ENCODE assay signal across 23 cellular contexts in genomic region chr4:37469286-37469685, GRCh38.
DNase-seq lines count a peak whose midpoint lies in the region; ATAC-seq and TF ChIP-seq lines count a peak whose summit lies in the region.
"Had no signal": no experiment of that assay in that cellular context is flagged by ENCODE, and none has a peak within 500 bp of the region (broad histone marks: within the 10 kb centered on the region; RNA-seq: fewer than 3 reads in every experiment).

No MANE protein-coding gene starts in this region.

- ATAC-seq in HG03159 (IDR thresholded peaks at IDR 0.05; ENCODE audit: unreplicated experiment) (no peak), HG03139 (IDR thresholded peaks at IDR 0.05; ENCODE audit: unreplicated experiment) (no peak), lower lobe of right lung (no peak)
- ATAC-seq: A549; CD8-positive, alpha-beta T cell; GM12878 had no signal

- H3K4me3 ChIP-seq in mucosa of stomach (ENCODE audit: low read length): no peak overlapping the region
- no peak overlapping the region for H3K4me3 ChIP-seq in stomach
- no peak overlapping the region for H3K4me3 ChIP-seq in lower lobe of right lung
- H3K4me3 ChIP-seq: A549; BLaER1 treated with 17β-estradiol and CSF1 and Interleukin-3, amounts not matched to agents 10 nM and 100 nM; GM12878 had no signal

- H3K9me3 ChIP-seq in mucosa of stomach (ENCODE audit: control insufficient read depth, low read length): no peaks in the 10 kb centered on the region
- H3K9me3 ChIP-seq in stomach: no peaks in the 10 kb centered on the region
- no peaks in the 10 kb centered on the region for H3K9me3 ChIP-seq in lower lobe of right lung
- H3K9me3 ChIP-seq: A549; BLaER1 treated with 17β-estradiol and CSF1 and Interleukin-3, amounts not matched to agents 10 nM and 100 nM; Caco-2 had no signal

- H3K36me3 ChIP-seq in mucosa of stomach (ENCODE audit: control insufficient read depth, insufficient read depth, low read length) (no peaks in the 10 kb centered on the region), stomach (no peaks in the 10 kb centered on the region), lower lobe of right lung (no peaks in the 10 kb centered on the region)
- H3K36me3 ChIP-seq: BLaER1 treated with 17β-estradiol and CSF1 and Interleukin-3, amounts not matched to agents 10 nM and 100 nM had no signal

- H3K27ac ChIP-seq in stomach (peak overlapping the region in 3 of 5 donors; percentile 13 to 81 (median 63)), lower lobe of right lung (no peak overlapping the region)
- H3K27ac ChIP-seq: A549; BLaER1 treated with 17β-estradiol and CSF1 and Interleukin-3, amounts not matched to agents 10 nM and 100 nM; C4-2B had no signal

- TF ChIP-seq POLR2A in stomach (IDR thresholded peaks at IDR 0.05): no peak

- H3K27me3 ChIP-seq in mucosa of stomach (ENCODE audit: control insufficient read depth, insufficient read depth, low read length): no peaks in the 10 kb centered on the region
- H3K27me3 ChIP-seq in stomach: no peaks in the 10 kb centered on the region
- H3K27me3 ChIP-seq in lower lobe of right lung (ENCODE audit: low read depth): no peaks in the 10 kb centered on the region
- H3K27me3 ChIP-seq: BLaER1 treated with 17β-estradiol and CSF1 and Interleukin-3, amounts not matched to agents 10 nM and 100 nM had no signal

- intact Hi-C loops in Calu3 (cut with micrococcal nuclease; ENCODE audit: unreplicated experiment): no loop called here
- intact Hi-C loops in stomach (cut with DNase I; ENCODE audit: low total_unique reads): no loop called here
- intact Hi-C loops in lower lobe of right lung (cut with DNase I): no loop called here

- H3K4me3 Mint-ChIP-seq in Calu3 (ENCODE audit: low read depth, unreplicated experiment): peak overlapping the region; percentile 19
- H3K4me3 Mint-ChIP-seq: B cell; CD4-positive, alpha-beta T cell; CD8-positive, alpha-beta T cell had no signal

- 87 to 95% (median 91%) methylated on average over 2 of the region's 2 CpGs for WGBS in stomach, 5 donors

- peaks cover 48% of the 10 kb centered on the region for H3K4me1 ChIP-seq in mucosa of stomach (ENCODE audit: control insufficient read depth, insufficient read depth, low read length)
- peaks cover 4 to 14% (median 8%) of the 10 kb centered on the region in 4 donors for H3K4me1 ChIP-seq in stomach
- no peaks in the 10 kb centered on the region for H3K4me1 ChIP-seq in lower lobe of right lung
- H3K4me1 ChIP-seq: A549 had no signal

- H3K4me1 Mint-ChIP-seq in Calu3 (ENCODE audit: low read depth, unreplicated experiment): peaks cover 60% of the 10 kb centered on the region

- no peaks in the 10 kb centered on the region for H3K9me3 Mint-ChIP-seq in Calu3 (ENCODE audit: low read depth, unreplicated experiment)
- H3K9me3 Mint-ChIP-seq: CD4-positive, alpha-beta T cell; CD8-positive, alpha-beta T cell had no signal

- peaks cover 29% of the 10 kb centered on the region for H3K36me3 Mint-ChIP-seq in Calu3 (ENCODE audit: insufficient read depth, unreplicated experiment)
- H3K36me3 Mint-ChIP-seq: CD8-positive, alpha-beta T cell had no signal

- no peak for TF ChIP-seq EP300 in stomach (IDR thresholded peaks at IDR 0.05)

- DNase-seq in Calu3: no peak
- no peak for DNase-seq in stomach
- DNase-seq in lower lobe of right lung: no peak
- DNase-seq in NCI-H226: no peak
- DNase-seq: AML-193; Caco-2; CD4-positive, alpha-beta T cell; CD8-positive, alpha-beta T cell; DMS 273 treated with DMSO at 0.1 percent for 48 hours; DMS153; DMS53; DMS79; DND-41; EL; GDM1 had no signal

- peak overlapping the region; percentile 25 for H3K9ac ChIP-seq in mucosa of stomach (ENCODE audit: low read length)
- H3K9ac ChIP-seq: BLaER1 treated with 17β-estradiol and CSF1 and Interleukin-3, amounts not matched to agents 10 nM and 100 nM had no signal

- no TSS peak for BruUV-seq in Calu3 (replicated peaks; lab: Mats Ljungman, UMichigan)

- peak overlapping the region; percentile 77 for H3K27ac Mint-ChIP-seq in Calu3 (ENCODE audit: unreplicated experiment)
- H3K27ac Mint-ChIP-seq: B cell; CD4-positive, alpha-beta T cell; CD8-positive, alpha-beta T cell had no signal

- TF ChIP-seq CTCF in Calu3 (IDR thresholded peaks at IDR 0.05; ENCODE audit: unreplicated experiment): no peak
- no peak for TF ChIP-seq CTCF in stomach (IDR thresholded peaks at IDR 0.05)
- no peak for TF ChIP-seq CTCF in lower lobe of right lung (IDR thresholded peaks at IDR 0.05)

- CTCF ChIA-PET in Calu3 (lab: Charles Lee): interaction anchor here (0.9 to 1.5 kb wide), 2 partner anchors 16 to 21 kb away, joined by 3 to 4 read pairs; a partner anchor contains a TSS

- no peaks in the 10 kb centered on the region for H3K27me3 Mint-ChIP-seq in Calu3 (ENCODE audit: unreplicated experiment)
